7 cellular contexts compared by ENCODE assay signal in the genomic region with DNA sequence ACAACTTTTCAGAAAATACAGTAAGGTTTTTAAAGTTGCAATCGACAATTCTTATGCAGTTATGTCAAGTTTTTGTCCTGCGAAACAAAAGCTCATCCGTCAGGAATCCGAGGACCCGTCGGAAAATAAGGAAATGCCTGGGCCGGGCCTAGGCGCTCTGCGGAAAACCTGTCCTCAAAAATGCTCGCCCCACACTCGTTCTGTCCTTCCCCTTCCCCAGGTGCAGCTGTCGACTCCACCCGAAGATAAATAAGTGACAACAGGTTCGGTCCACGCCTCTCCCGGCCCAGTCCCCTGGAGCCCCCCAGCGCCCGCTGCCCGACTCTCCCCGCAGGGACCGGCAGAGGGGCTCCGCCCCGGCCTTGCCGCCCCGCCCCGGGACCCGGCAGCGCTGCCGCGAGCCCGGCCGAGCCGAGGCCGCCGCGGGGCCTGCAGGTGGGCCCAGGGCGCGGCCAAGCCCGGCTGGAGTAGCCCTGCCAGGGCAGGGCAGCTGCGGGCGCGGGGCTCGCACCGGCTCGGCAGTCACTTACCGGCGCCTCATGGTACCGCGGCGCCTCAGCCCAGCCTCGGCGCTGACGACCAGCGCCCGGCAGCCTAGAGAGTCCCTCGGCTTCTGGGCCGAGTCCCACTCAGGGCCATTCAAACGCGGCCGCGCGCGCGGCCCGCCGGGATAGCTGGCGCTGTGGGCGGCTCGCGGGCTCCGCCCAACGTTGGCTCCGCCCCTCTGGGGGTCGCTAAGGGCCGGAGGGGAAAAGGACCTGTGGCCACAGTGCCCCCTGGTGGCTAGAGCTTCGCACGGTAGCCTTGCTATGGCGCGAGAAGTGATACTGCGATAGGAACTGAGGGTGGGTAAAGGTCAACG. TPM values are rescaled to one million over a fixed set of nuclear protein-coding genes. Genes with fewer than 3 reads are reported as not detected.
DNase-seq lines count a peak whose midpoint lies in the region; ATAC-seq and TF ChIP-seq lines count a peak whose summit lies in the region.

A gene with protein sequence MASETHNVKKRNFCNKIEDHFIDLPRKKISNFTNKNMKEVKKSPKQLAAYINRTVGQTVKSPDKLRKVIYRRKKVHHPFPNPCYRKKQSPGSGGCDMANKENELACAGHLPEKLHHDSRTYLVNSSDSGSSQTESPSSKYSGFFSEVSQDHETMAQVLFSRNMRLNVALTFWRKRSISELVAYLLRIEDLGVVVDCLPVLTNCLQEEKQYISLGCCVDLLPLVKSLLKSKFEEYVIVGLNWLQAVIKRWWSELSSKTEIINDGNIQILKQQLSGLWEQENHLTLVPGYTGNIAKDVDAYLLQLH (minus strand): TSS at position 676 of the 862 bp plus-strand sequence. CDS start 46,420 bp downstream, outside the sequence.

- peak within 1 kb of the TSS; percentile 92 for H3K4me3 ChIP-seq in ascending aorta

- no peaks in the 10 kb centered on the region for H3K27me3 ChIP-seq in ascending aorta

- ATAC-seq in GM18502 (IDR thresholded peaks at IDR 0.05; ENCODE audit: poor library complexity, unreplicated experiment): peak; percentile 88
- peak; percentile 85 for ATAC-seq in HG02970 (IDR thresholded peaks at IDR 0.05; ENCODE audit: low FRiP score, unreplicated experiment)

- peak; percentile 85 to 94 (median 94) for TF ChIP-seq CTCF in ascending aorta (IDR thresholded peaks at IDR 0.05)

- H3K27ac ChIP-seq in ascending aorta: peak within 1 kb of the TSS; percentile 80 to 86

- DNase-seq in NCI-H187 treated with DMSO at 0.1 percent for 48 hours (lab: John Stamatoyannopoulos, UW): peak; percentile 26
- peak; percentile 82 to 97 for DNase-seq in ascending aorta (ENCODE audit: low spot score in 2 of 2)
- peak; percentile 94 for DNase-seq in hepatic stellate cell (ENCODE audit: low spot score)
- peak; percentile 77 for DNase-seq in renal cortical epithelial cell (ENCODE audit: low read depth)

- peaks cover 0 to 3% of the 10 kb centered on the region in 2 donors for H3K36me3 ChIP-seq in ascending aorta

- peaks cover 0 to 10% of the 10 kb centered on the region in 2 donors for H3K4me1 ChIP-seq in ascending aorta

- intact Hi-C loops in T-helper 2 cell treated with Interferon-gamma antibody and Interleukin-4, amounts not matched to agents 100 ng/mL and 5 ng/mL, for 36 hours (cut with micrococcal nuclease): loop anchor here (1.0 to 5.0 kb wide), 5 partner anchors 15 to 778 kb away; partner anchors contain the start of genes PGBD4 and ZNF770
- intact Hi-C loops in ascending aorta (cut with DNase I): loop anchor here (1.0 kb wide), 3 partner anchors 16 to 147 kb away; partner anchors contain the start of genes EMC4 and PGBD4

- H3K9me3 ChIP-seq in ascending aorta: no peaks in the 10 kb centered on the region

RNA-seq across cellular contexts. Expression of the gene that starts here (rescaled TPM):
- 43.8 and 44.6 TPM in 2 replicates for total RNA-seq in T-helper 2 cell treated with Interferon-gamma antibody and Interleukin-4, amounts not matched to agents 100 ng/mL and 5 ng/mL, for 36 hours
- total RNA-seq in ascending aorta: 34.3 TPM
- 51.9 and 54.5 TPM in 2 replicates for total RNA-seq in renal cortical epithelial cell

Comparison
In these comparisons a context has a peak if more than half of its experiments do, and no peak if none do; other contexts are left out.
1. Peak in every context shown above with its lines: DNase-seq, ATAC-seq, H3K4me3 ChIP-seq and H3K27ac ChIP-seq.
2. DNase-seq: peak in every context shown above with its lines; median percentile 94 in hepatic stellate cell; 90 in ascending aorta; 77 in renal cortical epithelial cell; 26 in NCI-H187 treated with DMSO at 0.1 percent for 48 hours.